In genomic region chr10:91043173-91043910, GRCh38 we compare ENCODE assay signal across 9 cellular contexts.
DNase-seq lines count a peak whose midpoint lies in the region; ATAC-seq and TF ChIP-seq lines count a peak whose summit lies in the region.
"Had no signal": no experiment of that assay in that cellular context is flagged by ENCODE, and none has a peak within 500 bp of the region (broad histone marks: within the 10 kb centered on the region; RNA-seq: fewer than 3 reads in every experiment).

No MANE protein-coding gene starts in this region.

- ATAC-seq in left colon = peak; percentile 66
- no peak for ATAC-seq in HG02938 (IDR thresholded peaks at IDR 0.05; ENCODE audit: unreplicated experiment)
- ATAC-seq in CD4-positive, alpha-beta T cell (ENCODE audit: poor library complexity) = no peak
- no peak for ATAC-seq in GM21528 (IDR thresholded peaks at IDR 0.05; ENCODE audit: low FRiP score, unreplicated experiment)

- CTCF ChIA-PET in CD4-positive, alpha-beta T cell (lab: Charles Lee) = interaction anchor here (0.6 to 2.2 kb wide), 3 partner anchors 77 to 208 kb away, joined by 3 to 6 read pairs (median 4); no protein-coding TSS in a partner anchor

- TF ChIP-seq CTCF in C4-2B (conservative IDR thresholded peaks at IDR 0.05) = peak; percentile 75
- no peak for TF ChIP-seq CTCF in CD4-positive, alpha-beta T cell (IDR thresholded peaks at IDR 0.05)

- DNase-seq in HuH-7.5 (ENCODE audit: low spot score) (peak; percentile 11), astrocyte of the hippocampus (ENCODE audit: low read depth, low spot score) (peak; percentile 65), left colon (no peak)
- DNase-seq in stimulated activated CD4-positive, alpha-beta T cell treated with anti-CD3 and anti-CD28 coated beads, Interleukin-4, amount 100 ng/mL, for 1 hour = no peak
- no peak for DNase-seq in CD4-positive, alpha-beta T cell

- intact Hi-C loops in left colon (cut with DNase I, micrococcal nuclease) = no loop called here
- intact Hi-C loops in CD4-positive, alpha-beta T cell (cut with DNase I, micrococcal nuclease) = no loop called here

- H3K9me3 ChIP-seq in CD4-positive, alpha-beta T cell (ENCODE audit: control insufficient read depth, low read length) = no peaks in the 10 kb centered on the region

- no peaks in the 10 kb centered on the region for H3K27me3 ChIP-seq in CD4-positive, alpha-beta T cell (ENCODE audit: control insufficient read depth, insufficient read depth, low read length)

- no peak overlapping the region for H3K4me3 Mint-ChIP-seq in CD4-positive, alpha-beta T cell

- no peaks in the 10 kb centered on the region for H3K4me1 Mint-ChIP-seq in CD4-positive, alpha-beta T cell (ENCODE audit: low read depth)

- no peak overlapping the region for H3K27ac ChIP-seq in C4-2B
- no peak overlapping the region for H3K27ac ChIP-seq in CD4-positive, alpha-beta T cell (ENCODE audit: low read depth, low read length)
- H3K27ac ChIP-seq: epithelial cell of prostate had no signal

- peaks cover 12% of the 10 kb centered on the region for H3K27me3 Mint-ChIP-seq in CD4-positive, alpha-beta T cell

- H3K27ac Mint-ChIP-seq in CD4-positive, alpha-beta T cell = no peak overlapping the region

- no peaks in the 10 kb centered on the region for H3K36me3 Mint-ChIP-seq in CD4-positive, alpha-beta T cell (ENCODE audit: low read depth)

- H3K9me3 Mint-ChIP-seq in CD4-positive, alpha-beta T cell = no peaks in the 10 kb centered on the region

- POLR2A ChIA-PET in CD4-positive, alpha-beta T cell (lab: Charles Lee) = no interaction called here

Comparison
In these comparisons a context has a peak if more than half of its experiments do, and no peak if none do; other contexts are left out.
1. DNase-seq: peak in HuH-7.5 (single experiment) and astrocyte of the hippocampus (single experiment); none in left colon (0 of 2), stimulated activated CD4-positive, alpha-beta T cell treated with anti-CD3 and anti-CD28 coated beads, Interleukin-4, amount 100 ng/mL, for 1 hour (single experiment) and CD4-positive, alpha-beta T cell (0 of 10).